In genomic region chr1:232872738-232873137, GRCh38 we compare ENCODE assay signal across 25 cellular contexts.
"Had no signal": no experiment of that assay in that cellular context is flagged by ENCODE, and none has a peak within 500 bp of the region (broad histone marks: within the 10 kb centered on the region; RNA-seq: fewer than 3 reads in every experiment).

No MANE protein-coding gene starts in this region.

- ATAC-seq: activated CD8-positive, alpha-beta memory T cell treated with anti-CD3 and anti-CD28 coated beads, Interleukin-2, amount 10 ng/mL, durations not matched to agents 7 days and 5 days; activated naive CD4-positive, alpha-beta T cell treated with anti-CD3 and anti-CD28 coated beads, Interleukin-2, amount 50 U/mL, for 72 hours; activated naive CD8-positive, alpha-beta T cell treated with anti-CD3 and anti-CD28 coated beads, Interleukin-2, amount 50 U/mL, for 24 hours; activated T-cell treated with anti-CD3 and anti-CD28 coated beads, Interleukin-2, amount 50 U/mL, for 4 hours; T-helper 17 cell had no signal

- H3K27me3 ChIP-seq: SJCRH30 had no signal

- DNase-seq: activated B cell treated with CpG ODN at 0.5 μM for 24 hours; activated CD4-positive, alpha-beta T cell treated with anti-CD3 and anti-CD28 coated beads for 1 hour; activated CD4-positive, alpha-beta T cell treated with anti-CD3 and anti-CD28 coated beads, Interleukin-2, amount 10 ng/mL, durations not matched to agents 24 days and 14 days; activated CD4-positive, alpha-beta T cell treated with anti-CD3 and anti-CD28 coated beads, Interleukin-2, amount 50 U/mL, for 48 hours; activated CD8-positive, alpha-beta memory T cell treated with anti-CD3 and anti-CD28 coated beads, Interleukin-2, amount 10 ng/mL, durations not matched to agents 7 days and 5 days; activated effector memory CD4-positive, alpha-beta T cell treated with anti-CD3 and anti-CD28 coated beads, Interleukin-2, amount 50 U/mL, for 16 hours; activated naive CD4-positive, alpha-beta T cell treated with Interleukin-2 at 50 U/mL for 16 hours; activated naive CD8-positive, alpha-beta T cell treated with anti-CD3 and anti-CD28 coated beads, Interleukin-2, amount 50 U/mL, for 24 hours; activated T-cell treated with anti-CD3 and anti-CD28 coated beads, Interleukin-2, amount 50 U/mL, for 4 hours; amygdala; MM.1S; NCI-H1105; NCI-H1436; NCI-H1694 treated with DMSO at 0.1 percent for 48 hours; NCI-H2029 treated with DMSO at 0.1 percent for 48 hours; NCI-H345; NCI-H510A; NCI-H526 treated with DMSO at 0.1 percent for 48 hours; NCI-H82; Right ventricle myocardium superior; T-helper 17 cell; T-helper 9 cell had no signal

- H3K27ac ChIP-seq: RWPE1, SJCRH30 had no signal

- H3K4me3 ChIP-seq: SJCRH30 had no signal

- H3K9me3 ChIP-seq: SJCRH30 had no signal

- H3K36me3 ChIP-seq: SJCRH30 had no signal
